Comparison of ENCODE assay signal across 16 cellular contexts in the genomic region with DNA sequence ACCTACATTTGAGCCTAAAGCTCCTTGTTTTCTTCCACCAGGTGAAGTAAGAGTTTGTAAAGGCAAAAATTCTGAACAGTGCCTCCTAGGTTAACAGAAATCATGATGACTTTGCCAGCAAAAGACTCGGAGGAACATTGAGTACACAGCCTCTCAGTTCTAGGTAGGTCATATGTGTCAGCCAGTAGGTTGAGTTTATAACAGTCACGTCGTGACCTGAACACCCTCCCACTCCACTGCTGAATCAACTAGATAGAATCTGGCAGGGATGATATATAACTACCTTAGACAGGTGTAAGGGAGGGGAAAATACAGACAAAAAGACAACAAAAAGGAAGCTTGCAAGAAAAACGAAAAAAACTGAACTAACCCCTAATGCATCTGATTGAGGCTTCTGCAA.
"Had no signal": no experiment of that assay in that cellular context is flagged by ENCODE, and none has a peak within 500 bp of the region (broad histone marks: within the 10 kb centered on the region; RNA-seq: fewer than 3 reads in every experiment).

No MANE protein-coding gene starts in this region.

- ATAC-seq: mucosa of descending colon; naive thymus-derived CD8-positive, alpha-beta T cell had no signal

- H3K4me1 ChIP-seq: right atrium auricular region had no signal

- H3K27ac ChIP-seq: esophagus squamous epithelium, hepatocyte, neutrophil, right atrium auricular region, skin epidermis, stomach, thoracic aorta had no signal

- H3K79me2 ChIP-seq: hepatocyte had no signal

- H3K36me3 Mint-ChIP-seq: type B pancreatic cell had no signal

- FAIRE-seq: endometrium had no signal

- H3K4me3 ChIP-seq: esophagus squamous epithelium, hepatocyte, mucosa of descending colon, right atrium auricular region, sigmoid colon, skin epidermis, stomach, thoracic aorta had no signal

- DNase-seq: effector memory CD4-positive, alpha-beta T cell; esophagus squamous epithelium; mucosa of descending colon; naive thymus-derived CD8-positive, alpha-beta T cell; sigmoid colon; stimulated activated CD4-positive, alpha-beta T cell treated with anti-CD3 and anti-CD28 coated beads, Interleukin-12 subunit alpha, Interleukin-12 subunit beta, amount 100 ng/mL, for 4 hours; stimulated activated naive CD4-positive, alpha-beta T cell; stomach; substantia nigra had no signal

- H3K36me3 ChIP-seq: esophagus squamous epithelium, neutrophil, right atrium auricular region, sigmoid colon, stomach, thoracic aorta had no signal

- H3K27ac Mint-ChIP-seq: naive thymus-derived CD8-positive, alpha-beta T cell; type B pancreatic cell had no signal

- H3K4me2 ChIP-seq: hepatocyte had no signal

- H3K4me1 Mint-ChIP-seq: naive thymus-derived CD8-positive, alpha-beta T cell had no signal

- H3K27me3 ChIP-seq: right atrium auricular region had no signal

- H3K9me3 ChIP-seq: esophagus squamous epithelium, mucosa of descending colon, neutrophil, right atrium auricular region, sigmoid colon, stomach, thoracic aorta had no signal

- H3K4me3 Mint-ChIP-seq: naive thymus-derived CD8-positive, alpha-beta T cell; type B pancreatic cell had no signal

- H2AFZ ChIP-seq: hepatocyte had no signal

- H3K9me3 Mint-ChIP-seq: naive thymus-derived CD8-positive, alpha-beta T cell; type B pancreatic cell had no signal
